19 cellular contexts compared by ENCODE assay signal in the genomic region with DNA sequence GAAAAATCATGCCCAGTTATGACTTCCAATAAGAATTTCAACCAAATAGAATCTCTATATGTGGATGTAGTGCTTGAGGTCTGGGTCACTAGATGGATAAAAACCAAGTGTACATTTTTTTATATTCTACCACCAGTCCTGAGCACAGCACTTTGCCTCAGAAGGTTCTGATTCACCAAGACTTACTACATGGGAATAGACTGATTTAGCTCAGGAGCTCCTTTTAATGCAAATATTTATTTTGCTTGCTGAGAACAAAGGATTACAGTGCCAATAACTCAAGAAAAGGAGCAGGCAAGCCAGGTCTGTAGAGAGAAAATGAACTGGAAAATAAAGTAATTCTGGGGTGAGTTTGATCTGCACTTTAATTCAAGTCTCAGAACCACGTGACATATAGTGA. TPM values are rescaled to one million over a fixed set of nuclear protein-coding genes. Genes with fewer than 3 reads are reported as not detected.
DNase-seq lines count a peak whose midpoint lies in the region; ATAC-seq, FAIRE-seq and TF ChIP-seq lines count a peak whose summit lies in the region.
"Had no signal": no experiment of that assay in that cellular context is flagged by ENCODE, and none has a peak within 500 bp of the region (broad histone marks: within the 10 kb centered on the region; RNA-seq: fewer than 3 reads in every experiment).

No MANE protein-coding gene starts in this region.

- ATAC-seq in PC-3 (peak; percentile 83), left colon (peak; percentile 38), pancreas (peak; percentile 68 to 80 (median 73)), left lobe of liver (no peak)
- ATAC-seq: GM12878 had no signal

- H3K9me3 ChIP-seq in PC-3 (ENCODE audit: low read length), result no peaks in the 10 kb centered on the region
- H3K9me3 ChIP-seq in pancreas, result no peaks in the 10 kb centered on the region
- H3K9me3 ChIP-seq in MM.1S (replicated peaks; ENCODE audit: insufficient read depth, low read length), result no peaks in the 10 kb centered on the region
- H3K9me3 ChIP-seq: BE2C, HAP-1 had no signal

- BruUV-seq in PC-3 (replicated peaks; lab: Mats Ljungman, UMichigan), result no TSS peak

- WGBS in pancreas, 2 donors, result 36 to 54% methylated on average over 1 of the region's 1 CpG

- 0 out of 2 replicates have a peak overlapping the region, but pooled peaks have one; percentile 0 for H3K27ac ChIP-seq in PC-3 (ENCODE audit: low read length)
- peak overlapping the region in 1 of 4 donors; percentile 36 for H3K27ac ChIP-seq in pancreas
- no peak overlapping the region for H3K27ac ChIP-seq in MM.1S (ENCODE audit: low read length)
- H3K27ac ChIP-seq: GM23248 had no signal

- H3F3A ChIP-seq in PC-3 (ENCODE audit: low read length, unreplicated experiment) (no peaks in the 10 kb centered on the region), MM.1S (ENCODE audit: insufficient read depth, low read length) (peaks cover 22% of the 10 kb centered on the region)

- H3K4me2 ChIP-seq in PC-3 (ENCODE audit: low read length) (no peak overlapping the region), MM.1S (ENCODE audit: low read depth, low read length) (no peak overlapping the region)

- DNase-seq in NCI-H526 treated with DMSO at 0.1 percent for 48 hours (lab: John Stamatoyannopoulos, UW), result peak; percentile 19
- DNase-seq in PC-3, result peak; percentile 20
- DNase-seq in left colon, result no peak
- no peak for DNase-seq in pancreas
- DNase-seq in left lobe of liver (ENCODE audit: low spot score), result no peak
- DNase-seq in GM12891 (ENCODE audit: insufficient read length, low spot score), result no peak
- no peak for DNase-seq in MM.1S
- DNase-seq in DMS79 (lab: John Stamatoyannopoulos, UW), result no peak
- DNase-seq: ACHN; BE2C; C1 segment of cervical spinal cord; CD4-positive, CD25-positive, alpha-beta regulatory T cell; CD8-positive, alpha-beta memory T cell; COR-L47; DMS 273 treated with DMSO at 0.1 percent for 48 hours; DMS79 treated with DMSO at 0.1 percent for 48 hours; GM23248 had no signal

- no peak for TF ChIP-seq POLR2A in GM12891 (IDR thresholded peaks at IDR 0.05; ENCODE audit: low read depth, low read length)

- POLR2A ChIA-PET in PC-3 (lab: Charles Lee; ENCODE audit: unreplicated experiment), result interaction anchor here (0.6 kb wide), 1 partner anchor 53 kb away, joined by 3 read pairs; no protein-coding TSS in a partner anchor

- peaks cover 13% of the 10 kb centered on the region for H3K4me1 ChIP-seq in PC-3 (ENCODE audit: insufficient read depth, low read length)
- H3K4me1 ChIP-seq in pancreas, result peaks cover 0 to 6% (median 3%) of the 10 kb centered on the region in 3 donors
- H3K4me1 ChIP-seq in MM.1S (ENCODE audit: low read length), result peaks cover 58% of the 10 kb centered on the region
- H3K4me1 ChIP-seq: BE2C had no signal

- no peak overlapping the region for H3K9ac ChIP-seq in PC-3 (ENCODE audit: low read length)
- H3K9ac ChIP-seq in MM.1S (ENCODE audit: low read length), result no peak overlapping the region
- H3K9ac ChIP-seq: GM23248 had no signal

- H4K20me1 ChIP-seq in PC-3 (ENCODE audit: low read length) (no peaks in the 10 kb centered on the region), MM.1S (ENCODE audit: insufficient read depth, low read length) (no peaks in the 10 kb centered on the region)

- FAIRE-seq in pancreas (lab: Jason Lieb, UNC) (peak; percentile 13), GM12891 (lab: Jason Lieb, UNC) (no peak)

- H3K4me3 ChIP-seq in PC-3 (ENCODE audit: low read length) (no peak overlapping the region), pancreas (no peak overlapping the region), MM.1S (ENCODE audit: low read length) (no peak overlapping the region)
- H3K4me3 ChIP-seq: GM12878, GM23248, HAP-1 had no signal

- TF ChIP-seq CTCF in PC-3 (conservative IDR thresholded peaks at IDR 0.05; ENCODE audit: low read depth, low read length) (no peak), pancreas (IDR thresholded peaks at IDR 0.05) (no peak), MM.1S (IDR thresholded peaks at IDR 0.05; ENCODE audit: low read length) (no peak)

- intact Hi-C loops in PC-3 (cut with micrococcal nuclease) (loop anchor here (5.0 to 10.0 kb wide), 3 partner anchors 52 to 146 kb away; a partner anchor contains a TSS), left colon (cut with DNase I, micrococcal nuclease) (no loop called here), pancreas (cut with DNase I) (no loop called here)

- H3K27me3 ChIP-seq in PC-3 (ENCODE audit: low read length), result no peaks in the 10 kb centered on the region
- H3K27me3 ChIP-seq in pancreas, result peaks cover 0 to 16% (median 3%) of the 10 kb centered on the region in 4 donors
- H3K27me3 ChIP-seq in MM.1S (replicated peaks; ENCODE audit: insufficient read depth, low read length), result no peaks in the 10 kb centered on the region
- H3K27me3 ChIP-seq: BE2C had no signal

- no peaks in the 10 kb centered on the region for H3K9me2 ChIP-seq in PC-3 (replicated peaks; ENCODE audit: low read length)
- H3K9me2 ChIP-seq in MM.1S (replicated peaks; ENCODE audit: insufficient read depth, low read length), result no peaks in the 10 kb centered on the region

- H3K36me3 ChIP-seq in PC-3 (ENCODE audit: low read depth, low read length) (no peaks in the 10 kb centered on the region), pancreas (no peaks in the 10 kb centered on the region), MM.1S (replicated peaks; ENCODE audit: insufficient read depth, low read length) (no peaks in the 10 kb centered on the region)
- H3K36me3 ChIP-seq: BE2C, HAP-1 had no signal

- H3K79me2 ChIP-seq in PC-3 (ENCODE audit: low read length), result no peaks in the 10 kb centered on the region
- no peaks in the 10 kb centered on the region for H3K79me2 ChIP-seq in MM.1S (ENCODE audit: low read length)

- no peak overlapping the region for H2AFZ ChIP-seq in PC-3 (ENCODE audit: low read length)
- no peak overlapping the region for H2AFZ ChIP-seq in MM.1S (ENCODE audit: low read length)
- H2AFZ ChIP-seq: GM23248 had no signal

- CTCF ChIA-PET in PC-3 (lab: Charles Lee), result no interaction called here

TF ChIP-seq in GM12891, 5 proteins besides CTCF, POLR2A, EP300 and RAD21:
- TF ChIP-seq PAX5 (IDR thresholded peaks at IDR 0.05; ENCODE audit: insufficient read depth, low read length, severe bottlenecking), result no peak
- no peak for TF ChIP-seq SPI1 (IDR thresholded peaks at IDR 0.05; ENCODE audit: low read depth, low read length)
- no peak for TF ChIP-seq POU2F2 (IDR thresholded peaks at IDR 0.05; ENCODE audit: low read depth, low read length)
- no peak for TF ChIP-seq TAF1 (IDR thresholded peaks at IDR 0.05; ENCODE audit: low read depth, low read length)
- no peak for TF ChIP-seq POLR2AphosphoS5 (IDR thresholded peaks at IDR 0.05; ENCODE audit: low read depth, low read length)

RNA-seq across cellular contexts. Expression of a gene that starts 6.4 kb away (rescaled TPM):
- 7.7 and 8.0 TPM in 2 replicates for total RNA-seq in PC-3 (2014; rRNA removed)
- total RNA-seq in left colon, result 10 to 100 TPM; 26.7 to 34.3 TPM
- total RNA-seq in pancreas, result 1 to 10 TPM; 3.1 to 5.4 (median 4.1) TPM
- polyA plus RNA-seq in pancreas, result 1 to 10 TPM; 1.2 to 1.3 TPM
- total RNA-seq in left lobe of liver, result 1.5 TPM
- polyA plus RNA-seq in GM12891 (2012; ENCODE audit: low read depth, missing spikeins), result 0.12 TPM
- total RNA-seq: GM12878, GM23248 had no signal
- polyA plus RNA-seq: CD4-positive, CD25-positive, alpha-beta regulatory T cell; CD8-positive, alpha-beta memory T cell; GM12878; GM23248 had no signal

Comparison
In these comparisons a context has a peak if more than half of its experiments do, and no peak if none do; other contexts are left out.
1. DNase-seq: peak in NCI-H526 treated with DMSO at 0.1 percent for 48 hours (single experiment) and PC-3 (single experiment); none in left colon (0 of 2), pancreas (0 of 6), left lobe of liver (single experiment), GM12891 (single experiment), MM.1S (single experiment) and DMS79 (single experiment).